ENCODE assay signal across 21 cellular contexts in the genomic region with DNA sequence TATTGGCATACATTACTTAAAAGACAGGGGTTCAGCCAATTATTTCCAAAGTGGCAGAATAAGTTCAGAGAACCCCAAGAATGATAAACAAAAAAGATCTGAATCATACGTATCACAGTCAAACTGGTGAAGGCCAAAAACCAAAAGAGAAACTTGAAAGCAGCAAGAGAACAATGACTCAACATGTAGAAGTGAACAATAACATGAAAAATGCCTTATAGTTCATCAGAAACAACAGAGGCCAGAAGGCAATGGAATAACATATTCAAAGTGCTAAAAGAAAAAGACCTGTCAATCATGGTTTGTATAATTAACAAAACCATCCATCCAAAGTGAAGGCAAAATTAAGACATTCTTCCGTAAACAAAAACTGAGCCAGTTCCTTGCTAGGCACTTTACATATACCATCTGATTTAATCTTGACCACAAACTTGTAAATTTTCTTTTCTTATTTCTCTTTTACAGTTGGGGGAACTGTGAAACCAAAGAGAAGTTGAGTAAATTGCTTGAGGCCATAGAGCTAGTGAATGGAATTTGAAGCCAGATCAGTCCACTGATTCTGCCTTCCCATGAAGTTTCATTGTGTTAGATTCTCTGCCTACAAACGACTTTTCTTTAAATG.
A peak's percentile ranks its signal among the peaks of the same experiment; 100 is the strongest.
DNase-seq lines count a peak whose midpoint lies in the region; ATAC-seq and TF ChIP-seq lines count a peak whose summit lies in the region.
"Had no signal": no experiment of that assay in that cellular context is flagged by ENCODE, and none has a peak within 500 bp of the region (broad histone marks: within the 10 kb centered on the region; RNA-seq: fewer than 3 reads in every experiment).

No MANE protein-coding gene starts in this region.

- H3K27me3 ChIP-seq in neutrophil, result no peaks in the 10 kb centered on the region
- no peaks in the 10 kb centered on the region for H3K27me3 ChIP-seq in osteoblast (ENCODE audit: insufficient read depth, low read length)
- H3K27me3 ChIP-seq in BE2C, result no peaks in the 10 kb centered on the region
- H3K27me3 ChIP-seq: cardiac muscle cell, heart left ventricle had no signal

- no peak for TF ChIP-seq CTCF in neutrophil (IDR thresholded peaks at IDR 0.05)
- no peak for TF ChIP-seq CTCF in osteoblast (IDR thresholded peaks at IDR 0.05; ENCODE audit: extremely low read depth, low read depth, low read length)
- TF ChIP-seq CTCF in BE2C (IDR thresholded peaks at IDR 0.05; ENCODE audit: low read depth, low read length), result no peak

- H3K36me3 ChIP-seq in neutrophil, result no peaks in the 10 kb centered on the region
- H3K36me3 ChIP-seq in osteoblast (ENCODE audit: insufficient read depth, low read length), result no peaks in the 10 kb centered on the region
- no peaks in the 10 kb centered on the region for H3K36me3 ChIP-seq in BE2C
- H3K36me3 ChIP-seq: cardiac muscle cell, heart left ventricle, prostate gland, thoracic aorta had no signal

- peak overlapping the region; percentile 89 for H3K27ac ChIP-seq in neutrophil
- no peak overlapping the region for H3K27ac ChIP-seq in osteoblast (ENCODE audit: low read depth, low read length)
- H3K27ac ChIP-seq: cardiac muscle cell, GM23248, prostate gland, thoracic aorta had no signal

- no peaks in the 10 kb centered on the region for H3K9me3 ChIP-seq in neutrophil
- no peaks in the 10 kb centered on the region for H3K9me3 ChIP-seq in osteoblast (ENCODE audit: low read depth, low read length)
- H3K9me3 ChIP-seq in BE2C, result no peaks in the 10 kb centered on the region
- H3K9me3 ChIP-seq: heart left ventricle, prostate gland, thoracic aorta had no signal

- no peak overlapping the region for H3K4me2 ChIP-seq in osteoblast (ENCODE audit: insufficient read depth, low read length)

- H3K4me3 ChIP-seq in neutrophil (ENCODE audit: low read depth in 1 of 2, low read length in 1 of 2), result peak overlapping the region in 1 of 2 experiments; percentile 4
- no peak overlapping the region for H3K4me3 ChIP-seq in osteoblast (ENCODE audit: insufficient read depth, low read length)
- no peak overlapping the region for H3K4me3 ChIP-seq in BE2C (ENCODE audit: low read depth, low read length)
- H3K4me3 ChIP-seq: cardiac muscle cell, GM23248, heart left ventricle, prostate gland, thoracic aorta had no signal

- ATAC-seq in GM18868 (IDR thresholded peaks at IDR 0.05; ENCODE audit: unreplicated experiment) (peak; percentile 66), HG03378 (IDR thresholded peaks at IDR 0.05; ENCODE audit: unreplicated experiment) (peak; percentile 64), GM19328 (IDR thresholded peaks at IDR 0.05; ENCODE audit: unreplicated experiment) (no peak)
- ATAC-seq: heart left ventricle; left lobe of liver; stimulated activated naive B cell treated with anti-CD40 and anti-IgM and Interleukin-4, amounts not matched to agents 10 μg/mL and 1 μg/mL and 100 μg/mL, for 72 hours had no signal

- no peaks in the 10 kb centered on the region for H4K20me1 ChIP-seq in osteoblast (ENCODE audit: insufficient read depth, low read length)

- H3K4me1 ChIP-seq in neutrophil (ENCODE audit: control insufficient read depth in 1 of 2, insufficient read depth in 1 of 2, low read depth in 1 of 2, low read length in 1 of 2) (peaks cover 22 to 43% of the 10 kb centered on the region in 2 experiments), osteoblast (ENCODE audit: insufficient read depth, low read length) (no peaks in the 10 kb centered on the region), BE2C (no peaks in the 10 kb centered on the region)
- H3K4me1 ChIP-seq: prostate gland had no signal

- no peaks in the 10 kb centered on the region for H3K79me2 ChIP-seq in osteoblast (ENCODE audit: insufficient read depth, low read length)

- DNase-seq in OCI-M1 (lab: John Stamatoyannopoulos, UW) (peak; percentile 50), osteoblast (ENCODE audit: insufficient read length, low spot score, missing footprints) (no peak), BE2C (no peak)
- DNase-seq: activated CD4-positive, alpha-beta T cell treated with anti-CD3 and anti-CD28 coated beads, Interleukin-2, amount 50 U/mL, for 48 hours; activated naive CD4-positive, alpha-beta T cell; amniotic stem cell; dermis blood vessel endothelial cell; DMS79; GM23248; heart left ventricle; NCI-H345; stimulated activated CD4-positive, alpha-beta T cell treated with anti-CD3 and anti-CD28 coated beads, Interleukin-2, amount 100 ng/mL, for 24 hours; stimulated activated naive B cell treated with anti-CD40 and anti-IgM and Interleukin-4, amounts not matched to agents 10 μg/mL and 1 μg/mL and 100 μg/mL, for 72 hours had no signal

- H2AFZ ChIP-seq in osteoblast (ENCODE audit: low read length), result no peak overlapping the region
- H2AFZ ChIP-seq: GM23248 had no signal
